In genomic region chr1:235888119-235888643, GRCh38 we compare ENCODE assay signal across 8 cellular contexts.
DNase-seq lines count a peak whose midpoint lies in the region; ATAC-seq, FAIRE-seq and TF ChIP-seq lines count a peak whose summit lies in the region.

No MANE protein-coding gene starts in this region.

- DNase-seq in GM20000 (ENCODE audit: low spot score): peak; percentile 67
- peak; percentile 24 for DNase-seq in activated effector memory CD4-positive, alpha-beta T cell treated with Interleukin-2 at 50 U/mL for 16 hours
- DNase-seq in stimulated activated effector memory CD8-positive, alpha-beta T cell treated with anti-CD3 and anti-CD28 coated beads, Interleukin-12 subunit alpha, Interleukin-12 subunit beta, amount 100 ng/mL, for 72 hours (ENCODE audit: low spot score in 2 of 2): peak; percentile 32 to 84
- DNase-seq in HTR-8/SVneo (ENCODE audit: insufficient read length, low spot score): no peak
- no peak for DNase-seq in DMS53 (lab: John Stamatoyannopoulos, UW)
- no peak for DNase-seq in NCI-H2227 (lab: John Stamatoyannopoulos, UW; ENCODE audit: unreplicated experiment)
- DNase-seq in NCI-H2029 (lab: John Stamatoyannopoulos, UW): no peak

- H3K9me3 Mint-ChIP-seq in stimulated activated effector memory CD8-positive, alpha-beta T cell treated with anti-CD3 and anti-CD28 coated beads, Interleukin-12 subunit alpha, Interleukin-12 subunit beta, amount 100 ng/mL, for 72 hours: no peaks in the 10 kb centered on the region

- peaks cover 61% of the 10 kb centered on the region for H3K4me1 Mint-ChIP-seq in stimulated activated effector memory CD8-positive, alpha-beta T cell treated with anti-CD3 and anti-CD28 coated beads, Interleukin-12 subunit alpha, Interleukin-12 subunit beta, amount 100 ng/mL, for 72 hours

- peak overlapping the region; percentile 36 for H3K4me3 Mint-ChIP-seq in stimulated activated effector memory CD8-positive, alpha-beta T cell treated with anti-CD3 and anti-CD28 coated beads, Interleukin-12 subunit alpha, Interleukin-12 subunit beta, amount 100 ng/mL, for 72 hours

- peaks cover 10% of the 10 kb centered on the region for H3K36me3 Mint-ChIP-seq in stimulated activated effector memory CD8-positive, alpha-beta T cell treated with anti-CD3 and anti-CD28 coated beads, Interleukin-12 subunit alpha, Interleukin-12 subunit beta, amount 100 ng/mL, for 72 hours

- ATAC-seq in HG03432 (IDR thresholded peaks at IDR 0.05; ENCODE audit: unreplicated experiment): peak; percentile 78
- peak; percentile 90 for ATAC-seq in stimulated activated effector memory CD8-positive, alpha-beta T cell treated with anti-CD3 and anti-CD28 coated beads, Interleukin-12 subunit alpha, Interleukin-12 subunit beta, amount 100 ng/mL, for 72 hours

- no peak for FAIRE-seq in HTR-8/SVneo (lab: Jason Lieb, UNC)

- no peak for TF ChIP-seq CTCF in GM20000 (IDR thresholded peaks at IDR 0.05; ENCODE audit: extremely low read depth, missing control alignments)

- peak overlapping the region; percentile 90 for H3K27ac Mint-ChIP-seq in stimulated activated effector memory CD8-positive, alpha-beta T cell treated with anti-CD3 and anti-CD28 coated beads, Interleukin-12 subunit alpha, Interleukin-12 subunit beta, amount 100 ng/mL, for 72 hours

Comparison
In these comparisons a context has a peak if more than half of its experiments do, and no peak if none do; other contexts are left out.
1. DNase-seq: peak in GM20000 (single experiment), activated effector memory CD4-positive, alpha-beta T cell treated with Interleukin-2 at 50 U/mL for 16 hours (single experiment) and stimulated activated effector memory CD8-positive, alpha-beta T cell treated with anti-CD3 and anti-CD28 coated beads, Interleukin-12 subunit alpha, Interleukin-12 subunit beta, amount 100 ng/mL, for 72 hours (2 of 2); none in HTR-8/SVneo (single experiment), DMS53 (single experiment), NCI-H2227 (single experiment) and NCI-H2029 (single experiment).